18 cellular contexts compared by ENCODE assay signal in genomic region chr11:119117004-119117706, GRCh38. TPM values are rescaled to one million over a fixed set of nuclear protein-coding genes. Genes with fewer than 3 reads are reported as not detected.
A peak's percentile ranks its signal among the peaks of the same experiment; 100 is the strongest.
DNase-seq lines count a peak whose midpoint lies in the region; ATAC-seq, FAIRE-seq and TF ChIP-seq lines count a peak whose summit lies in the region.
"Had no signal": no experiment of that assay in that cellular context is flagged by ENCODE, and none has a peak within 500 bp of the region (broad histone marks: within the 10 kb centered on the region; RNA-seq: fewer than 3 reads in every experiment).

No MANE protein-coding gene starts in this region.

- H3K4me1 Mint-ChIP-seq in activated CD4-positive, alpha-beta T cell treated with anti-CD3 and anti-CD28 coated beads, Interleukin-2, amount 10 ng/mL, durations not matched to agents 24 days and 14 days = peaks cover 34% of the 10 kb centered on the region

- H3K9me3 ChIP-seq in HepG2 (ENCODE audit: low read length) (no peaks in the 10 kb centered on the region), right lobe of liver (no peaks in the 10 kb centered on the region), thyroid gland (no peaks in the 10 kb centered on the region), heart right ventricle (no peaks in the 10 kb centered on the region)

- 87% methylated on average over 3 of the region's 3 CpGs for WGBS in HepG2 (ENCODE audit: low lambda C conversion rate)
- WGBS in right lobe of liver (ENCODE audit: insufficient coverage, low coverage, low lambda C conversion rate, missing lambda C conversion rate) = 97% methylated on average over 3 of the region's 3 CpGs
- WGBS in thyroid gland, 2 donors = 93 to 95% methylated on average over 3 of the region's 3 CpGs
- WGBS in heart right ventricle, 2 donors = 95% methylated on average over 3 of the region's 3 CpGs

- no peak overlapping the region for H2AFZ ChIP-seq in HepG2 (ENCODE audit: low read length)

- no peaks in the 10 kb centered on the region for H3K9me3 Mint-ChIP-seq in activated CD4-positive, alpha-beta T cell treated with anti-CD3 and anti-CD28 coated beads, Interleukin-2, amount 10 ng/mL, durations not matched to agents 24 days and 14 days

- no peak overlapping the region for H3K4me3 Mint-ChIP-seq in activated CD4-positive, alpha-beta T cell treated with anti-CD3 and anti-CD28 coated beads, Interleukin-2, amount 10 ng/mL, durations not matched to agents 24 days and 14 days

- intact Hi-C loops in activated CD4-positive, alpha-beta T cell treated with anti-CD3 and anti-CD28 coated beads, Interleukin-2, amount 10 ng/mL, durations not matched to agents 24 days and 14 days (cut with micrococcal nuclease) = no loop called here
- intact Hi-C loops in HepG2 (cut with micrococcal nuclease; ENCODE audit: unreplicated experiment) (no loop called here), right lobe of liver (cut with DNase I) (no loop called here), thyroid gland (cut with DNase I) (no loop called here), heart right ventricle (cut with DNase I) (no loop called here)

- POLR2A ChIA-PET in HepG2 (lab: Yijun Ruan, JAX) = no interaction called here

- H3K79me2 ChIP-seq in HepG2 (ENCODE audit: insufficient read depth, low read length) = peaks cover 8% of the 10 kb centered on the region

- no peak for DNase-seq in activated CD4-positive, alpha-beta T cell treated with anti-CD3 and anti-CD28 coated beads, Interleukin-2, amount 10 ng/mL, durations not matched to agents 24 days and 14 days
- DNase-seq in activated CD4-positive, alpha-beta T cell treated with anti-CD3 and anti-CD28 coated beads for 48 hours = no peak
- DNase-seq in HepG2 (ENCODE audit: low spot score) (no peak), right lobe of liver (no peak), coronary artery (ENCODE audit: low spot score) (peak; percentile 28), thyroid gland (no peak), amniotic stem cell (lab: John Stamatoyannopoulos, UW) (no peak), heart right ventricle (no peak)
- DNase-seq: DMS 273 treated with DMSO at 0.1 percent for 48 hours, KG1, NCI-H1436, NCI-H2029, NCI-H2171, NCI-H446, NCI-H69 had no signal

- H3K4me1 ChIP-seq in HepG2 (ENCODE audit: insufficient read depth, low read length) (peaks cover 13% of the 10 kb centered on the region), right lobe of liver (peaks cover 0 to 7% (median under 1%) of the 10 kb centered on the region in 4 donors), thyroid gland (peaks cover 8 to 10% of the 10 kb centered on the region in 2 donors), heart right ventricle (peaks cover 1 to 32% (median 10%) of the 10 kb centered on the region in 9 donors)

- H3K27ac ChIP-seq in HepG2 (ENCODE audit: extremely low read length, insufficient read depth, low read length) = no peak overlapping the region
- H3K27ac ChIP-seq in right lobe of liver = no peak overlapping the region
- no peak overlapping the region for H3K27ac ChIP-seq in coronary artery
- no peak overlapping the region for H3K27ac ChIP-seq in thyroid gland
- H3K27ac ChIP-seq in heart right ventricle = peak overlapping the region in 1 of 10 donors; percentile 88

- BruUV-seq in HepG2 (replicated peaks; lab: Mats Ljungman, UMichigan) = no TSS peak

- TF ChIP-seq CTCF in HepG2 (CRISPR knock-in tag; IDR thresholded peaks at IDR 0.05) (no peak), right lobe of liver (IDR thresholded peaks at IDR 0.05) (no peak), coronary artery (IDR thresholded peaks at IDR 0.05) (no peak), thyroid gland (IDR thresholded peaks at IDR 0.05) (no peak), heart right ventricle (IDR thresholded peaks at IDR 0.05) (no peak)

- in situ Hi-C loops in HepG2 (cut with HindIII; ENCODE audit: extremely low pct_ligation_motif_present, low pct_unique_long_range_greater_than_20kb) = no loop called here

- peaks cover 40% of the 10 kb centered on the region for H3K36me3 Mint-ChIP-seq in activated CD4-positive, alpha-beta T cell treated with anti-CD3 and anti-CD28 coated beads, Interleukin-2, amount 10 ng/mL, durations not matched to agents 24 days and 14 days (ENCODE audit: low read depth)

- no peaks in the 10 kb centered on the region for H3K27me3 Mint-ChIP-seq in activated CD4-positive, alpha-beta T cell treated with anti-CD3 and anti-CD28 coated beads, Interleukin-2, amount 10 ng/mL, durations not matched to agents 24 days and 14 days

- TF ChIP-seq RAD21 in HepG2 (CRISPR knock-in tag; IDR thresholded peaks at IDR 0.05) = no peak

- ATAC-seq in HepG2 = no peak
- ATAC-seq in right lobe of liver = no peak
- no peak for ATAC-seq in heart right ventricle

- H3K4me2 ChIP-seq in HepG2 (ENCODE audit: low read depth, low read length) = no peak overlapping the region

- H3K36me3 ChIP-seq in HepG2 (replicated peaks in 1 of 2; ENCODE audit: control insufficient read depth in 1 of 2, insufficient read depth in 2 of 2, low read length in 2 of 2) = peaks cover 12 to 17% of the 10 kb centered on the region in 2 experiments
- peaks cover 0 to 21% (median 3%) of the 10 kb centered on the region in 4 donors for H3K36me3 ChIP-seq in right lobe of liver
- H3K36me3 ChIP-seq in thyroid gland = peaks cover 10 to 19% of the 10 kb centered on the region in 2 donors
- peaks cover 0 to 60% (median 20%) of the 10 kb centered on the region in 9 donors for H3K36me3 ChIP-seq in heart right ventricle

- CTCF ChIA-PET in HepG2 (lab: Yijun Ruan, JAX; ENCODE audit: low intra/inter-chr PET ratio, low total read pairs) = no interaction called here

- no peak overlapping the region for H3K4me3 ChIP-seq in HepG2 (replicated peaks in 1 of 3; ENCODE audit: insufficient read depth in 1 of 3, low read depth in 2 of 3, low read length in 3 of 3)
- H3K4me3 ChIP-seq in right lobe of liver = no peak overlapping the region
- no peak overlapping the region for H3K4me3 ChIP-seq in coronary artery
- H3K4me3 ChIP-seq in thyroid gland (replicated peaks in 1 of 3) = no peak overlapping the region
- no peak overlapping the region for H3K4me3 ChIP-seq in heart right ventricle

- H3K27me3 ChIP-seq in HepG2 (ENCODE audit: control insufficient read depth in 1 of 2, insufficient read depth in 2 of 2, low read length in 2 of 2) = no peaks in the 10 kb centered on the region; a peak in 1 of 5 replicates
- no peaks in the 10 kb centered on the region for H3K27me3 ChIP-seq in right lobe of liver
- H3K27me3 ChIP-seq in thyroid gland = no peaks in the 10 kb centered on the region
- no peaks in the 10 kb centered on the region for H3K27me3 ChIP-seq in heart right ventricle

- peak overlapping the region; percentile 73 for H3K27ac Mint-ChIP-seq in activated CD4-positive, alpha-beta T cell treated with anti-CD3 and anti-CD28 coated beads, Interleukin-2, amount 10 ng/mL, durations not matched to agents 24 days and 14 days

- H3K9ac ChIP-seq in HepG2 (ENCODE audit: insufficient read depth, low read depth, low read length) = no peak overlapping the region

- no peak for FAIRE-seq in HepG2 (lab: Jason Lieb, UNC)
- FAIRE-seq: H1 had no signal

- H4K20me1 ChIP-seq in HepG2 (ENCODE audit: insufficient read depth, low read length) = no peaks in the 10 kb centered on the region

- no peak for TF ChIP-seq EP300 in HepG2 (IDR thresholded peaks at IDR 0.05; ENCODE audit: low read depth in 2 of 2, low read length in 2 of 2)
- no peak for TF ChIP-seq EP300 in HepG2 (CRISPR knock-in tag; IDR thresholded peaks at IDR 0.05; ENCODE audit: borderline replicate concordance)

- TF ChIP-seq POLR2A in HepG2 (IDR thresholded peaks at IDR 0.05; ENCODE audit: insufficient read depth in 1 of 2, low read depth in 2 of 2, low read length in 2 of 2) = no peak
- no peak for TF ChIP-seq POLR2A in right lobe of liver (IDR thresholded peaks at IDR 0.05)
- no peak for TF ChIP-seq POLR2A in thyroid gland (IDR thresholded peaks at IDR 0.05)

RNA-seq across cellular contexts. Expression of gene HINFP, which starts 4.2 kb away (rescaled TPM):
- 34.9 and 41.4 TPM in 2 replicates for total RNA-seq in activated CD4-positive, alpha-beta T cell treated with anti-CD3 and anti-CD28 coated beads, Interleukin-2, amount 10 ng/mL, durations not matched to agents 24 days and 14 days
- 13.3 and 15.1 TPM in 2 replicates for total RNA-seq in HepG2 (2016; rRNA removed; fragmentation: Illumina TruSeq; extraction: Trizol)
- 19.3 and 21.2 TPM in 2 replicates for total RNA-seq in HepG2 (2016; cell fraction: cytosol; rRNA removed; fragmentation: Illumina TruSeq; extraction: Trizol; ENCODE audit: low read depth)
- total RNA-seq in HepG2 (2016; cell fraction: insoluble cytoplasmic fraction; rRNA removed; fragmentation: Illumina TruSeq; extraction: Trizol) = 13.0 and 15.1 TPM in 2 replicates
- 11.9 and 13.6 TPM in 2 replicates for total RNA-seq in HepG2 (2016; cell fraction: membrane; rRNA removed; fragmentation: Illumina TruSeq; extraction: Trizol)
- 14.0 and 18.0 TPM in 2 replicates for total RNA-seq in HepG2 (2016; cell fraction: nucleus; rRNA removed; fragmentation: Illumina TruSeq; extraction: Trizol)
- 21.4 and 27.5 TPM in 2 replicates for polyA plus RNA-seq in HepG2 (2011; rRNA removed)
- polyA plus RNA-seq in HepG2 (2011; cell fraction: cytosol; rRNA removed) = 15.9 and 17.5 TPM in 2 replicates
- 47.6 and 50.8 TPM in 2 replicates for polyA plus RNA-seq in HepG2 (2011; cell fraction: nucleus; rRNA removed)
- polyA plus RNA-seq in HepG2 (2012) = 8.2 and 13.4 TPM in 2 replicates
- polyA plus RNA-seq in HepG2 (2016; cell fraction: cytosol; fragmentation: Illumina TruSeq; extraction: Trizol; ENCODE audit: low read depth) = 2.5 and 2.6 TPM in 2 replicates
- polyA plus RNA-seq in HepG2 (2016; cell fraction: insoluble cytoplasmic fraction; fragmentation: Illumina TruSeq; extraction: Trizol; ENCODE audit: low read depth) = 14.5 and 17.5 TPM in 2 replicates
- 4.6 and 5.7 TPM in 2 replicates for polyA plus RNA-seq in HepG2 (2016; cell fraction: membrane; fragmentation: Illumina TruSeq; extraction: Trizol; ENCODE audit: low read depth)
- polyA plus RNA-seq in HepG2 (2016; cell fraction: nucleus; fragmentation: Illumina TruSeq; extraction: Trizol; ENCODE audit: insufficient read depth, low read depth) = 29.7 and 32.0 TPM in 2 replicates
- polyA minus RNA-seq in HepG2 (2011; rRNA and poly(A)+ RNA removed; ENCODE audit: low replicate concordance) = 40.6 and 44.8 TPM in 2 replicates
- polyA minus RNA-seq in HepG2 (2011; cell fraction: cytosol; rRNA and poly(A)+ RNA removed) = 12.8 and 13.3 TPM in 2 replicates
- polyA minus RNA-seq in HepG2 (2011; cell fraction: nucleus; rRNA and poly(A)+ RNA removed) = 32.8 and 34.8 TPM in 2 replicates
- 10 to 100 TPM in 4 of 6 experiments, 1 to 10 TPM in 2; 6.4 to 13.6 (median 10.7) TPM for total RNA-seq in right lobe of liver
- total RNA-seq in thyroid gland = 10 to 100 TPM; 24.0 to 37.7 (median 33.2) TPM
- 10 to 100 TPM in 8 of 10 donors, 1 to 10 TPM in 2; 8.9 to 15.8 (median 11.5) TPM for total RNA-seq in heart right ventricle
- 10 to 100 TPM in 1 of 2 donors, 1 to 10 TPM in 1; 8.6 to 18.1 TPM for polyA plus RNA-seq in heart right ventricle

RNA-seq across cellular contexts. Expression of gene C2CD2L, which starts 10.0 kb away (rescaled TPM):
- total RNA-seq in activated CD4-positive, alpha-beta T cell treated with anti-CD3 and anti-CD28 coated beads, Interleukin-2, amount 10 ng/mL, durations not matched to agents 24 days and 14 days = 31.5 and 33.5 TPM in 2 replicates
- total RNA-seq in HepG2 (2016; rRNA removed; fragmentation: Illumina TruSeq; extraction: Trizol) (1.2 and 3.7 TPM in 2 replicates), right lobe of liver (1 to 10 TPM; 5.4 to 9.7 (median 6.5) TPM), thyroid gland (1 to 10 TPM; 6.7 to 8.9 (median 7.9) TPM), heart right ventricle (10 to 100 TPM in 3 of 10 donors, 1 to 10 TPM in 7; 6.6 to 13.7 (median 8.4) TPM)
- total RNA-seq in HepG2 (2016; cell fraction: cytosol; rRNA removed; fragmentation: Illumina TruSeq; extraction: Trizol; ENCODE audit: low read depth) = 0.79 and 1.4 TPM in 2 replicates
- 1.5 and 3.1 TPM in 2 replicates for total RNA-seq in HepG2 (2016; cell fraction: insoluble cytoplasmic fraction; rRNA removed; fragmentation: Illumina TruSeq; extraction: Trizol)
- 1.6 and 1.9 TPM in 2 replicates for total RNA-seq in HepG2 (2016; cell fraction: membrane; rRNA removed; fragmentation: Illumina TruSeq; extraction: Trizol)
- total RNA-seq in HepG2 (2016; cell fraction: nucleus; rRNA removed; fragmentation: Illumina TruSeq; extraction: Trizol) = 5.6 and 5.7 TPM in 2 replicates
- polyA plus RNA-seq in HepG2 (2011; rRNA removed) (5.5 and 6.0 TPM in 2 replicates), heart right ventricle (10 to 100 TPM in 1 of 2 donors, 1 to 10 TPM in 1; 6.1 to 11.6 TPM)
- 3.1 and 3.8 TPM in 2 replicates for polyA plus RNA-seq in HepG2 (2011; cell fraction: cytosol; rRNA removed)
- 19.5 and 20.9 TPM in 2 replicates for polyA plus RNA-seq in HepG2 (2011; cell fraction: nucleus; rRNA removed)
- polyA plus RNA-seq in HepG2 (2012) = 3.6 and 6.9 TPM in 2 replicates
- 0.15 and 0.31 TPM in 2 replicates for polyA plus RNA-seq in HepG2 (2016; cell fraction: cytosol; fragmentation: Illumina TruSeq; extraction: Trizol; ENCODE audit: low read depth)
- 1.6 and 2.4 TPM in 2 replicates for polyA plus RNA-seq in HepG2 (2016; cell fraction: insoluble cytoplasmic fraction; fragmentation: Illumina TruSeq; extraction: Trizol; ENCODE audit: low read depth)
- polyA plus RNA-seq in HepG2 (2016; cell fraction: membrane; fragmentation: Illumina TruSeq; extraction: Trizol; ENCODE audit: low read depth) = 1.5 TPM in 2 replicates
- 13.0 and 14.1 TPM in 2 replicates for polyA plus RNA-seq in HepG2 (2016; cell fraction: nucleus; fragmentation: Illumina TruSeq; extraction: Trizol; ENCODE audit: insufficient read depth, low read depth)
- polyA minus RNA-seq in HepG2 (2011; rRNA and poly(A)+ RNA removed; ENCODE audit: low replicate concordance) = 12.9 and 18.4 TPM in 2 replicates
- 2.0 and 5.5 TPM in 2 replicates for polyA minus RNA-seq in HepG2 (2011; cell fraction: cytosol; rRNA and poly(A)+ RNA removed)
- 10.0 and 17.3 TPM in 2 replicates for polyA minus RNA-seq in HepG2 (2011; cell fraction: nucleus; rRNA and poly(A)+ RNA removed)

RNA-seq across cellular contexts. Expression of gene DPAGT1, which starts 15.5 kb away (rescaled TPM):
- total RNA-seq in activated CD4-positive, alpha-beta T cell treated with anti-CD3 and anti-CD28 coated beads, Interleukin-2, amount 10 ng/mL, durations not matched to agents 24 days and 14 days = 76.1 and 79.4 TPM in 2 replicates
- 15.1 and 37.6 TPM in 2 replicates for total RNA-seq in HepG2 (2016; rRNA removed; fragmentation: Illumina TruSeq; extraction: Trizol)
- 9.0 and 10.4 TPM in 2 replicates for total RNA-seq in HepG2 (2016; cell fraction: cytosol; rRNA removed; fragmentation: Illumina TruSeq; extraction: Trizol; ENCODE audit: low read depth)
- total RNA-seq in HepG2 (2016; cell fraction: insoluble cytoplasmic fraction; rRNA removed; fragmentation: Illumina TruSeq; extraction: Trizol) = 13.6 and 37.2 TPM in 2 replicates
- 11.6 and 12.3 TPM in 2 replicates for total RNA-seq in HepG2 (2016; cell fraction: membrane; rRNA removed; fragmentation: Illumina TruSeq; extraction: Trizol)
- total RNA-seq in HepG2 (2016; cell fraction: nucleus; rRNA removed; fragmentation: Illumina TruSeq; extraction: Trizol) = 44.3 and 47.6 TPM in 2 replicates
- 63.9 and 70.7 TPM in 2 replicates for polyA plus RNA-seq in HepG2 (2011; rRNA removed)
- polyA plus RNA-seq in HepG2 (2011; cell fraction: cytosol; rRNA removed) = 58.3 and 83.9 TPM in 2 replicates
- 188 and 198 TPM in 2 replicates for polyA plus RNA-seq in HepG2 (2011; cell fraction: nucleus; rRNA removed)
- polyA plus RNA-seq in HepG2 (2012) = 29.8 and 34.0 TPM in 2 replicates
- polyA plus RNA-seq in HepG2 (2016; cell fraction: cytosol; fragmentation: Illumina TruSeq; extraction: Trizol; ENCODE audit: low read depth) = 7.4 and 9.5 TPM in 2 replicates
- 22.6 and 25.1 TPM in 2 replicates for polyA plus RNA-seq in HepG2 (2016; cell fraction: insoluble cytoplasmic fraction; fragmentation: Illumina TruSeq; extraction: Trizol; ENCODE audit: low read depth)
- 11.7 and 14.0 TPM in 2 replicates for polyA plus RNA-seq in HepG2 (2016; cell fraction: membrane; fragmentation: Illumina TruSeq; extraction: Trizol; ENCODE audit: low read depth)
- polyA plus RNA-seq in HepG2 (2016; cell fraction: nucleus; fragmentation: Illumina TruSeq; extraction: Trizol; ENCODE audit: insufficient read depth, low read depth) = 111 TPM in 2 replicates
- 144 and 162 TPM in 2 replicates for polyA minus RNA-seq in HepG2 (2011; rRNA and poly(A)+ RNA removed; ENCODE audit: low replicate concordance)
- 27.4 and 33.9 TPM in 2 replicates for polyA minus RNA-seq in HepG2 (2011; cell fraction: cytosol; rRNA and poly(A)+ RNA removed)
- 47.9 and 50.1 TPM in 2 replicates for polyA minus RNA-seq in HepG2 (2011; cell fraction: nucleus; rRNA and poly(A)+ RNA removed)
- 10 to 100 TPM; 29.8 to 55.5 (median 41.6) TPM for total RNA-seq in right lobe of liver
- total RNA-seq in thyroid gland = 10 to 100 TPM; 29.8 to 42.8 (median 38.7) TPM
- 10 to 100 TPM in 9 of 10 donors, 1 to 10 TPM in 1; 8.6 to 23.2 (median 16.5) TPM for total RNA-seq in heart right ventricle
- 10 to 100 TPM; 15.3 to 24.3 TPM for polyA plus RNA-seq in heart right ventricle

RNA-seq across cellular contexts. Expression of gene ABCG4, which starts 31.7 kb away (rescaled TPM):
- total RNA-seq in activated CD4-positive, alpha-beta T cell treated with anti-CD3 and anti-CD28 coated beads, Interleukin-2, amount 10 ng/mL, durations not matched to agents 24 days and 14 days = 0.07 TPM in 1 of 2 replicates, not detected in the other
- total RNA-seq in HepG2 (2016; rRNA removed; fragmentation: Illumina TruSeq; extraction: Trizol) (not detected in 2 replicates), right lobe of liver (under 1 TPM in 4 of 6 experiments, not detected in 2; 0.04 to 0.22 (median 0.09) TPM), thyroid gland (1 to 10 TPM in 2 of 4 donors, under 1 TPM in 2; 0.13 to 1.6 (median 0.82) TPM), heart right ventricle (1 to 10 TPM in 7 of 10 donors, under 1 TPM in 3; 0.40 to 1.6 (median 1.2) TPM)
- not detected in 2 replicates for total RNA-seq in HepG2 (2016; cell fraction: cytosol; rRNA removed; fragmentation: Illumina TruSeq; extraction: Trizol; ENCODE audit: low read depth)
- not detected in 2 replicates for total RNA-seq in HepG2 (2016; cell fraction: insoluble cytoplasmic fraction; rRNA removed; fragmentation: Illumina TruSeq; extraction: Trizol)
- not detected in 2 replicates for total RNA-seq in HepG2 (2016; cell fraction: membrane; rRNA removed; fragmentation: Illumina TruSeq; extraction: Trizol)
- not detected in 2 replicates for total RNA-seq in HepG2 (2016; cell fraction: nucleus; rRNA removed; fragmentation: Illumina TruSeq; extraction: Trizol)
- polyA plus RNA-seq in HepG2 (2011; rRNA removed) (not detected in 2 replicates), heart right ventricle (1 to 10 TPM in 1 of 2 donors, under 1 TPM in 1; 0.17 to 1.1 TPM)
- polyA plus RNA-seq in HepG2 (2011; cell fraction: cytosol; rRNA removed) = not detected in 2 replicates
- 0.05 TPM in 1 of 2 replicates, not detected in the other for polyA plus RNA-seq in HepG2 (2011; cell fraction: nucleus; rRNA removed)
- not detected in 2 replicates for polyA plus RNA-seq in HepG2 (2012)
- not detected in 2 replicates for polyA plus RNA-seq in HepG2 (2016; cell fraction: cytosol; fragmentation: Illumina TruSeq; extraction: Trizol; ENCODE audit: low read depth)
- polyA plus RNA-seq in HepG2 (2016; cell fraction: insoluble cytoplasmic fraction; fragmentation: Illumina TruSeq; extraction: Trizol; ENCODE audit: low read depth) = not detected in 2 replicates
- not detected in 2 replicates for polyA plus RNA-seq in HepG2 (2016; cell fraction: membrane; fragmentation: Illumina TruSeq; extraction: Trizol; ENCODE audit: low read depth)
- polyA plus RNA-seq in HepG2 (2016; cell fraction: nucleus; fragmentation: Illumina TruSeq; extraction: Trizol; ENCODE audit: insufficient read depth, low read depth) = not detected in 2 replicates
- polyA minus RNA-seq in HepG2 (2011; rRNA and poly(A)+ RNA removed; ENCODE audit: low replicate concordance) = 0.52 TPM in 1 of 2 replicates, not detected in the other
- not detected in 2 replicates for polyA minus RNA-seq in HepG2 (2011; cell fraction: cytosol; rRNA and poly(A)+ RNA removed)
- not detected in 2 replicates for polyA minus RNA-seq in HepG2 (2011; cell fraction: nucleus; rRNA and poly(A)+ RNA removed)
- total RNA-seq: Daoy, OCI-LY7 had no signal

RNA-seq across cellular contexts. Expression of gene HMBS, which starts 32.5 kb away (rescaled TPM):
- 60.9 and 62.8 TPM in 2 replicates for total RNA-seq in activated CD4-positive, alpha-beta T cell treated with anti-CD3 and anti-CD28 coated beads, Interleukin-2, amount 10 ng/mL, durations not matched to agents 24 days and 14 days
- total RNA-seq in HepG2 (2016; rRNA removed; fragmentation: Illumina TruSeq; extraction: Trizol) (9.4 and 14.0 TPM in 2 replicates), right lobe of liver (10 to 100 TPM; 11.3 to 35.3 (median 14.6) TPM), thyroid gland (10 to 100 TPM; 10.7 to 24.3 (median 19.7) TPM), heart right ventricle (10 to 100 TPM; 14.3 to 24.9 (median 17.3) TPM)
- total RNA-seq in HepG2 (2016; cell fraction: cytosol; rRNA removed; fragmentation: Illumina TruSeq; extraction: Trizol; ENCODE audit: low read depth) = 11.3 and 12.0 TPM in 2 replicates
- 10.3 and 11.8 TPM in 2 replicates for total RNA-seq in HepG2 (2016; cell fraction: insoluble cytoplasmic fraction; rRNA removed; fragmentation: Illumina TruSeq; extraction: Trizol)
- 17.7 and 22.9 TPM in 2 replicates for total RNA-seq in HepG2 (2016; cell fraction: membrane; rRNA removed; fragmentation: Illumina TruSeq; extraction: Trizol)
- 19.9 and 22.9 TPM in 2 replicates for total RNA-seq in HepG2 (2016; cell fraction: nucleus; rRNA removed; fragmentation: Illumina TruSeq; extraction: Trizol)
- polyA plus RNA-seq in HepG2 (2011; rRNA removed) (46.8 and 46.9 TPM in 2 replicates), heart right ventricle (10 to 100 TPM; 33.0 to 39.7 TPM)
- polyA plus RNA-seq in HepG2 (2011; cell fraction: cytosol; rRNA removed) = 36.8 and 52.6 TPM in 2 replicates
- 114 and 141 TPM in 2 replicates for polyA plus RNA-seq in HepG2 (2011; cell fraction: nucleus; rRNA removed)
- 25.3 and 27.5 TPM in 2 replicates for polyA plus RNA-seq in HepG2 (2012)
- polyA plus RNA-seq in HepG2 (2016; cell fraction: cytosol; fragmentation: Illumina TruSeq; extraction: Trizol; ENCODE audit: low read depth) = 41.8 and 50.4 TPM in 2 replicates
- polyA plus RNA-seq in HepG2 (2016; cell fraction: insoluble cytoplasmic fraction; fragmentation: Illumina TruSeq; extraction: Trizol; ENCODE audit: low read depth) = 59.7 and 64.5 TPM in 2 replicates
- 48.2 and 57.5 TPM in 2 replicates for polyA plus RNA-seq in HepG2 (2016; cell fraction: membrane; fragmentation: Illumina TruSeq; extraction: Trizol; ENCODE audit: low read depth)
- 85.4 and 92.8 TPM in 2 replicates for polyA plus RNA-seq in HepG2 (2016; cell fraction: nucleus; fragmentation: Illumina TruSeq; extraction: Trizol; ENCODE audit: insufficient read depth, low read depth)
- 40.3 and 66.3 TPM in 2 replicates for polyA minus RNA-seq in HepG2 (2011; rRNA and poly(A)+ RNA removed; ENCODE audit: low replicate concordance)
- polyA minus RNA-seq in HepG2 (2011; cell fraction: cytosol; rRNA and poly(A)+ RNA removed) = 14.4 and 18.5 TPM in 2 replicates
- polyA minus RNA-seq in HepG2 (2011; cell fraction: nucleus; rRNA and poly(A)+ RNA removed) = 22.6 and 26.1 TPM in 2 replicates
